34 cellular contexts compared by ENCODE assay signal in the genomic region with DNA sequence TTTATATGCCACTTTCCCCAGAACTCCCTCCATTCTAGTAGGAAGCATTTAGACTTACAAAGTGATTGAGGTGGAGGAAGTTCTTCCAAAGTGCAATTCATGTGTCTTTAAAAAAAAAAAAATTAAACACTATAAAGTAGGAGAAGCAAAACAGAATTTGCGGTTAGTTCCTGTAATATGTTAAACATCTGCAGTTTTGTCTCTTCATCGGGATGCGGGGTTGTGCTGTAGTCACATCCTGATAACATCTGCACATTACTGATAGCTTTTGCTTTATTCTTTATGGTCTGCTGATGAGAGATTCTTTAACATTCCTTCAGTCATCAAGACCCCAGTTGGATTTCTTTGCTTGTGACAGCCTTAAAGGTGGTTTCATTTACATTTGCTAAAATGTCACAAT.
"Had no signal": no experiment of that assay in that cellular context is flagged by ENCODE, and none has a peak within 500 bp of the region (broad histone marks: within the 10 kb centered on the region; RNA-seq: fewer than 3 reads in every experiment).

No MANE protein-coding gene starts in this region.

- H3K9me3 Mint-ChIP-seq: activated CD4-positive, alpha-beta T cell treated with anti-CD3 and anti-CD28 coated beads, Interleukin-2, amount 10 ng/mL, durations not matched to agents 7 days and 5 days had no signal

- FAIRE-seq: colon, kidney, urothelium cell line had no signal

- H3K4me1 ChIP-seq: body of pancreas, gastroesophageal sphincter, parathyroid adenoma, psoas muscle, stomach, suprapubic skin had no signal

- ATAC-seq: activated CD8-positive, alpha-beta memory T cell treated with anti-CD3 and anti-CD28 coated beads, Interleukin-2, amount 10 ng/mL, durations not matched to agents 7 days and 5 days; activated CD8-positive, alpha-beta T cell treated with anti-CD3 and anti-CD28 coated beads, Interleukin-2, amount 10 ng/mL, durations not matched to agents 7 days and 5 days; activated T-cell treated with anti-CD3 and anti-CD28 coated beads, Interleukin-2, amount 50 U/mL, for 72 hours; body of pancreas; gastroesophageal sphincter; left colon; psoas muscle; stimulated activated memory B cell treated with anti-CD40 and anti-IgM and Interleukin-4, amounts not matched to agents 10 μg/mL and 1 μg/mL and 100 μg/mL, for 72 hours had no signal

- H3K9ac ChIP-seq: parathyroid adenoma had no signal

- H3K36me3 Mint-ChIP-seq: activated CD8-positive, alpha-beta memory T cell treated with anti-CD3 and anti-CD28 coated beads, Interleukin-2, amount 10 ng/mL, durations not matched to agents 7 days and 5 days; activated naive CD8-positive, alpha-beta T cell; stimulated activated memory B cell treated with anti-CD40 and anti-IgM and Interleukin-4, amounts not matched to agents 10 μg/mL and 1 μg/mL and 100 μg/mL, for 72 hours; WTC11 had no signal

- H2AFZ ChIP-seq: parathyroid adenoma had no signal

- H3K27ac ChIP-seq: body of pancreas, gastroesophageal sphincter, parathyroid adenoma, psoas muscle, stomach, suprapubic skin, transverse colon had no signal

- H3K79me2 ChIP-seq: parathyroid adenoma had no signal

- H3K27me3 Mint-ChIP-seq: activated CD4-positive, alpha-beta T cell treated with anti-CD3 and anti-CD28 coated beads, Interleukin-2, amount 10 ng/mL, durations not matched to agents 7 days and 5 days; activated CD8-positive, alpha-beta memory T cell treated with anti-CD3 and anti-CD28 coated beads, Interleukin-2, amount 10 ng/mL, durations not matched to agents 7 days and 5 days; activated naive CD8-positive, alpha-beta T cell; stimulated activated memory B cell treated with anti-CD40 and anti-IgM and Interleukin-4, amounts not matched to agents 10 μg/mL and 1 μg/mL and 100 μg/mL, for 72 hours had no signal

- H3K4me1 Mint-ChIP-seq: activated CD4-positive, alpha-beta T cell treated with anti-CD3 and anti-CD28 coated beads, Interleukin-2, amount 10 ng/mL, durations not matched to agents 7 days and 5 days; activated CD8-positive, alpha-beta memory T cell treated with anti-CD3 and anti-CD28 coated beads, Interleukin-2, amount 10 ng/mL, durations not matched to agents 7 days and 5 days; stimulated activated memory B cell treated with anti-CD40 and anti-IgM and Interleukin-4, amounts not matched to agents 10 μg/mL and 1 μg/mL and 100 μg/mL, for 72 hours had no signal

- H3K27ac Mint-ChIP-seq: activated CD4-positive, alpha-beta T cell treated with anti-CD3 and anti-CD28 coated beads, Interleukin-2, amount 10 ng/mL, durations not matched to agents 7 days and 5 days; activated CD8-positive, alpha-beta memory T cell treated with anti-CD3 and anti-CD28 coated beads, Interleukin-2, amount 10 ng/mL, durations not matched to agents 7 days and 5 days; activated CD8-positive, alpha-beta T cell treated with anti-CD3 and anti-CD28 coated beads, Interleukin-2, amount 10 ng/mL, durations not matched to agents 7 days and 5 days; activated naive CD8-positive, alpha-beta T cell; activated T-cell treated with anti-CD3 and anti-CD28 coated beads, Interleukin-2, amount 50 U/mL, for 72 hours; nephron progenitor cell; stimulated activated memory B cell treated with anti-CD40 and anti-IgM and Interleukin-4, amounts not matched to agents 10 μg/mL and 1 μg/mL and 100 μg/mL, for 72 hours; WTC11 had no signal

- DNase-seq: activated CD4-positive, alpha-beta T cell treated with anti-CD3 and anti-CD28 coated beads for 1 hour; activated CD4-positive, alpha-beta T cell treated with anti-CD3 and anti-CD28 coated beads, Interleukin-2, amount 10 ng/mL, durations not matched to agents 7 days and 5 days; activated CD8-positive, alpha-beta memory T cell treated with anti-CD3 and anti-CD28 coated beads, Interleukin-2, amount 10 ng/mL, durations not matched to agents 7 days and 5 days; activated CD8-positive, alpha-beta T cell treated with anti-CD3 and anti-CD28 coated beads, Interleukin-2, amount 10 ng/mL, durations not matched to agents 7 days and 5 days; activated effector memory CD4-positive, alpha-beta T cell treated with Interleukin-2 at 50 U/mL for 16 hours; activated naive CD4-positive, alpha-beta T cell treated with Interleukin-2 at 50 U/mL for 16 hours; activated T-cell treated with anti-CD3 and anti-CD28 coated beads for 4 hours; activated T-cell treated with anti-CD3 and anti-CD28 coated beads, Interleukin-2, amount 50 U/mL, for 72 hours; aorta; body of pancreas; effector CD8-positive, alpha-beta T cell; head of caudate nucleus; hippocampal formation; kidney; left colon; mammary epithelial cell; nephron progenitor cell; nucleus accumbens; psoas muscle; stimulated activated CD4-positive, alpha-beta T cell treated with anti-CD3 and anti-CD28 coated beads, Interleukin-1b, Interleukin-23, amount 100 ng/mL, for 48 hours; stimulated activated CD4-positive, alpha-beta T cell treated with anti-CD3 and anti-CD28 coated beads, Interleukin-4, amount 100 ng/mL, for 4 hours; stimulated activated CD8-positive, alpha-beta memory T cell treated with anti-CD3 and anti-CD28 coated beads, Interleukin-4, amount 100 ng/mL, for 48 hours; stomach; T-helper 2 cell; transverse colon had no signal

- H3K4me2 ChIP-seq: smooth muscle cell had no signal

- H3K36me3 ChIP-seq: gastroesophageal sphincter, stomach, suprapubic skin, transverse colon had no signal

- H3K9me3 ChIP-seq: body of pancreas, gastroesophageal sphincter, psoas muscle, suprapubic skin, transverse colon had no signal

- H3K4me3 Mint-ChIP-seq: activated CD4-positive, alpha-beta T cell treated with anti-CD3 and anti-CD28 coated beads, Interleukin-2, amount 10 ng/mL, durations not matched to agents 7 days and 5 days; activated CD8-positive, alpha-beta memory T cell treated with anti-CD3 and anti-CD28 coated beads, Interleukin-2, amount 10 ng/mL, durations not matched to agents 7 days and 5 days; activated CD8-positive, alpha-beta T cell treated with anti-CD3 and anti-CD28 coated beads, Interleukin-2, amount 10 ng/mL, durations not matched to agents 7 days and 5 days; activated naive CD8-positive, alpha-beta T cell; activated T-cell treated with anti-CD3 and anti-CD28 coated beads, Interleukin-2, amount 50 U/mL, for 72 hours; nephron progenitor cell; stimulated activated memory B cell treated with anti-CD40 and anti-IgM and Interleukin-4, amounts not matched to agents 10 μg/mL and 1 μg/mL and 100 μg/mL, for 72 hours; WTC11 had no signal

- H3K4me3 ChIP-seq: body of pancreas, gastroesophageal sphincter, psoas muscle, smooth muscle cell, stomach, suprapubic skin, transverse colon had no signal

- H3K27me3 ChIP-seq: body of pancreas, gastroesophageal sphincter, stomach, suprapubic skin, transverse colon had no signal
